Comparison of ENCODE assay signal across 15 cellular contexts in the genomic region with DNA sequence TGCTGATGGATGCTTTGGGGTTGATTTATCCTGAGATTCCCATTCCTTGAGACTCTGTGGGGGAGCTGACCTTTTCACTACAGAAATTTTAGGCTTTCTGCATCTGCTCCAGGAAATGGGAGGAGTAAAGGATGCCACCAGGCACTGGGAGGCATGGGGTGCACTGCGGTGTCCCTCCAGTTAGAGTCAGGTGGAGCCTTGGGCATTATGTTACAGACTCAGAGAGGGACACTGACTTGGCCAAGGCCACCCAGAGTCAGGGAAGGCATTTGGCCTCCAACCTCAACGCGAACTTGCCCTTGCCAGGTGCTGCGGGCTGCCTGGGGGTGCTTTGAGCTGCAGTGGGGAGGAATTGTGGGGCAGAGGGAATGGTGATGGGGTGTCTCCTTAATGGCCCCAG. TPM values are rescaled to one million over a fixed set of nuclear protein-coding genes. Genes with fewer than 3 reads are reported as not detected.
DNase-seq lines count a peak whose midpoint lies in the region; ATAC-seq, FAIRE-seq and TF ChIP-seq lines count a peak whose summit lies in the region.
"Had no signal": no experiment of that assay in that cellular context is flagged by ENCODE, and none has a peak within 500 bp of the region (broad histone marks: within the 10 kb centered on the region; RNA-seq: fewer than 3 reads in every experiment).

No MANE protein-coding gene starts in this region.

- POLR2A ChIA-PET in HepG2 (lab: Yijun Ruan, JAX), result interaction anchor here (0.9 kb wide), 1 partner anchor 58 kb away, joined by 3 read pairs; a partner anchor contains a TSS

- FAIRE-seq in HepG2 (lab: Jason Lieb, UNC), result no peak
- FAIRE-seq: GM12892 had no signal

- H3K9me3 Mint-ChIP-seq in mesothelial cell of epicardium, result no peaks in the 10 kb centered on the region
- H3K9me3 Mint-ChIP-seq: CD4-positive, alpha-beta T cell had no signal

- CTCF ChIA-PET in HepG2 (lab: Yijun Ruan, JAX; ENCODE audit: low intra/inter-chr PET ratio, low total read pairs), result no interaction called here

- no TSS peak for BruUV-seq in HepG2 (replicated peaks; lab: Mats Ljungman, UMichigan)

- peaks cover 64% of the 10 kb centered on the region for H3K4me1 ChIP-seq in HepG2 (ENCODE audit: insufficient read depth, low read length)
- peaks cover 0 to 9% (median 0%) of the 10 kb centered on the region in 4 donors for H3K4me1 ChIP-seq in right lobe of liver
- H3K4me1 ChIP-seq in adrenal gland (replicated peaks in 1 of 2), result peaks cover 34 to 53% of the 10 kb centered on the region in 2 donors
- H3K4me1 ChIP-seq in smooth muscle cell (ENCODE audit: low read depth), result no peaks in the 10 kb centered on the region

- no peaks in the 10 kb centered on the region for H3F3A ChIP-seq in smooth muscle cell (ENCODE audit: low read depth)

- no peaks in the 10 kb centered on the region for H3K27me3 Mint-ChIP-seq in mesothelial cell of epicardium (ENCODE audit: low read depth)

- H3K27ac ChIP-seq in HepG2 (ENCODE audit: extremely low read length, insufficient read depth, low read length) (no peak overlapping the region), right lobe of liver (no peak overlapping the region), adrenal gland (peak overlapping the region; percentile 48 to 91 (median 58)), smooth muscle cell (ENCODE audit: low read depth) (no peak overlapping the region)
- H3K27ac ChIP-seq: BLaER1 treated with 17β-estradiol and CSF1 and Interleukin-3, amounts not matched to agents 10 nM and 100 nM had no signal

- TF ChIP-seq EP300 in HepG2 (IDR thresholded peaks at IDR 0.05; ENCODE audit: low read depth in 2 of 2, low read length in 2 of 2), result no peak
- TF ChIP-seq EP300 in HepG2 (CRISPR knock-in tag; IDR thresholded peaks at IDR 0.05; ENCODE audit: borderline replicate concordance), result no peak

- H3K9ac ChIP-seq in HepG2 (ENCODE audit: insufficient read depth, low read depth, low read length), result no peak overlapping the region
- H3K9ac ChIP-seq in smooth muscle cell (ENCODE audit: low read depth), result no peak overlapping the region
- H3K9ac ChIP-seq: BLaER1 treated with 17β-estradiol and CSF1 and Interleukin-3, amounts not matched to agents 10 nM and 100 nM had no signal

- TF ChIP-seq POLR2A in HepG2 (IDR thresholded peaks at IDR 0.05; ENCODE audit: insufficient read depth in 1 of 2, low read depth in 2 of 2, low read length in 2 of 2), result no peak
- no peak for TF ChIP-seq POLR2A in right lobe of liver (IDR thresholded peaks at IDR 0.05)
- no peak for TF ChIP-seq POLR2A in adrenal gland (IDR thresholded peaks at IDR 0.05)

- no peak for ATAC-seq in HepG2
- ATAC-seq in right lobe of liver, result no peak
- ATAC-seq in HG03469 (IDR thresholded peaks at IDR 0.05; ENCODE audit: unreplicated experiment), result no peak

- no peak overlapping the region for H2AFZ ChIP-seq in HepG2 (ENCODE audit: low read length)
- H2AFZ ChIP-seq in smooth muscle cell (ENCODE audit: low read depth), result no peak overlapping the region

- TF ChIP-seq RAD21 in HepG2 (CRISPR knock-in tag; IDR thresholded peaks at IDR 0.05), result no peak

- H3K36me3 Mint-ChIP-seq in mesothelial cell of epicardium, result no peaks in the 10 kb centered on the region

- peak overlapping the region; percentile 30 for H3K27ac Mint-ChIP-seq in mesothelial cell of epicardium
- H3K27ac Mint-ChIP-seq: CD4-positive, alpha-beta T cell had no signal

- no peak overlapping the region for H3K4me2 ChIP-seq in HepG2 (ENCODE audit: low read depth, low read length)
- H3K4me2 ChIP-seq in smooth muscle cell, result no peak overlapping the region
- H3K4me2 ChIP-seq: BLaER1 treated with 17β-estradiol and CSF1 and Interleukin-3, amounts not matched to agents 10 nM and 100 nM had no signal

- in situ Hi-C loops in HepG2 (cut with HindIII; ENCODE audit: extremely low pct_ligation_motif_present, low pct_unique_long_range_greater_than_20kb), result no loop called here

- intact Hi-C loops in HepG2 (cut with micrococcal nuclease; ENCODE audit: unreplicated experiment) (loop anchor here (10.0 kb wide), 1 partner anchor 53 kb away; no protein-coding TSS in a partner anchor), right lobe of liver (cut with DNase I) (no loop called here), adrenal gland (cut with DNase I) (no loop called here)

- no peaks in the 10 kb centered on the region for H4K20me1 ChIP-seq in HepG2 (ENCODE audit: insufficient read depth, low read length)
- H4K20me1 ChIP-seq in smooth muscle cell (ENCODE audit: low read depth), result no peaks in the 10 kb centered on the region
- H4K20me1 ChIP-seq: BLaER1 treated with 17β-estradiol and CSF1 and Interleukin-3, amounts not matched to agents 10 nM and 100 nM had no signal

- H3K4me1 Mint-ChIP-seq in mesothelial cell of epicardium, result peaks cover 30% of the 10 kb centered on the region

- no peak overlapping the region for H3K4me3 ChIP-seq in HepG2 (replicated peaks in 1 of 3; ENCODE audit: insufficient read depth in 1 of 3, low read depth in 2 of 3, low read length in 3 of 3)
- no peak overlapping the region for H3K4me3 ChIP-seq in right lobe of liver
- H3K4me3 ChIP-seq in adrenal gland, result no peak overlapping the region
- no peak overlapping the region for H3K4me3 ChIP-seq in smooth muscle cell
- H3K4me3 ChIP-seq: BLaER1 treated with 17β-estradiol and CSF1 and Interleukin-3, amounts not matched to agents 10 nM and 100 nM had no signal

- H3K27me3 ChIP-seq in HepG2 (ENCODE audit: control insufficient read depth in 1 of 2, insufficient read depth in 2 of 2, low read length in 2 of 2) (no peaks in the 10 kb centered on the region), right lobe of liver (no peaks in the 10 kb centered on the region), adrenal gland (no peaks in the 10 kb centered on the region), smooth muscle cell (ENCODE audit: low read depth) (no peaks in the 10 kb centered on the region)
- H3K27me3 ChIP-seq: BLaER1 treated with 17β-estradiol and CSF1 and Interleukin-3, amounts not matched to agents 10 nM and 100 nM had no signal

- H3K4me3 Mint-ChIP-seq in mesothelial cell of epicardium, result no peak overlapping the region
- H3K4me3 Mint-ChIP-seq: CD4-positive, alpha-beta T cell had no signal

- no peaks in the 10 kb centered on the region for H3K36me3 ChIP-seq in HepG2 (replicated peaks in 1 of 2; ENCODE audit: control insufficient read depth in 1 of 2, insufficient read depth in 2 of 2, low read length in 2 of 2)
- H3K36me3 ChIP-seq in right lobe of liver, result no peaks in the 10 kb centered on the region
- H3K36me3 ChIP-seq in adrenal gland (replicated peaks in 1 of 2), result no peaks in the 10 kb centered on the region
- H3K36me3 ChIP-seq in smooth muscle cell (ENCODE audit: low read depth), result no peaks in the 10 kb centered on the region
- H3K36me3 ChIP-seq: BLaER1 treated with 17β-estradiol and CSF1 and Interleukin-3, amounts not matched to agents 10 nM and 100 nM had no signal

- DNase-seq in HepG2 (ENCODE audit: low spot score) (no peak), right lobe of liver (no peak), adrenal gland (peak in 5 of 7 donors; percentile 46 to 59 (median 48)), mesothelial cell of epicardium (ENCODE audit: low spot score in 2 of 2, unreplicated experiment in 2 of 2) (no peak), NCI-H187 (lab: John Stamatoyannopoulos, UW) (no peak), smooth muscle cell (lab: John Stamatoyannopoulos, UW; ENCODE audit: unreplicated experiment) (no peak)
- no peak for DNase-seq in activated T-cell treated with anti-CD3 and anti-CD28 coated beads, Interleukin-2, amount 50 U/mL, for 1 hour
- DNase-seq: ACHN; CD4-positive, alpha-beta T cell; DMS79; GDM1; H7 had no signal

- TF ChIP-seq CTCF in HepG2 (CRISPR knock-in tag; IDR thresholded peaks at IDR 0.05), result no peak
- TF ChIP-seq CTCF in right lobe of liver (IDR thresholded peaks at IDR 0.05), result no peak
- no peak for TF ChIP-seq CTCF in adrenal gland (IDR thresholded peaks at IDR 0.05)
- TF ChIP-seq CTCF in mesothelial cell of epicardium (IDR thresholded peaks at IDR 0.05; ENCODE audit: unreplicated experiment), result no peak
- TF ChIP-seq CTCF in smooth muscle cell (IDR thresholded peaks at IDR 0.05; ENCODE audit: borderline replicate concordance, insufficient read depth, poor library complexity, severe bottlenecking), result no peak

- WGBS in HepG2 (ENCODE audit: low lambda C conversion rate), result 84% methylated on average over 4 of the region's 4 CpGs
- 100% methylated on average over 1 of the region's 4 CpGs for WGBS in right lobe of liver (ENCODE audit: insufficient coverage, low coverage, low lambda C conversion rate, missing lambda C conversion rate)
- WGBS in adrenal gland, 4 donors, result 21 to 53% (median 35%) methylated on average over 4 of the region's 4 CpGs
- 88% methylated on average over 4 of the region's 4 CpGs for WGBS in smooth muscle cell (ENCODE audit: low lambda C conversion rate)

- H3K9me3 ChIP-seq in HepG2 (ENCODE audit: low read length), result no peaks in the 10 kb centered on the region
- H3K9me3 ChIP-seq in right lobe of liver, result no peaks in the 10 kb centered on the region
- no peaks in the 10 kb centered on the region for H3K9me3 ChIP-seq in adrenal gland (replicated peaks in 1 of 3)
- no peaks in the 10 kb centered on the region for H3K9me3 ChIP-seq in smooth muscle cell (replicated peaks; ENCODE audit: low read depth)
- H3K9me3 ChIP-seq: BLaER1 treated with 17β-estradiol and CSF1 and Interleukin-3, amounts not matched to agents 10 nM and 100 nM had no signal

- H3K79me2 ChIP-seq in HepG2 (ENCODE audit: insufficient read depth, low read length), result no peaks in the 10 kb centered on the region
- H3K79me2 ChIP-seq in smooth muscle cell (ENCODE audit: low read depth), result no peaks in the 10 kb centered on the region

RNA-seq across cellular contexts. Expression of a gene that starts 58.0 kb away (rescaled TPM):
- 17.2 and 27.1 TPM in 2 replicates for total RNA-seq in HepG2 (2016; rRNA removed; fragmentation: Illumina TruSeq; extraction: Trizol)
- total RNA-seq in HepG2 (2016; cell fraction: cytosol; rRNA removed; fragmentation: Illumina TruSeq; extraction: Trizol; ENCODE audit: low read depth), result 3.5 and 4.1 TPM in 2 replicates
- total RNA-seq in HepG2 (2016; cell fraction: insoluble cytoplasmic fraction; rRNA removed; fragmentation: Illumina TruSeq; extraction: Trizol), result 13.7 and 27.3 TPM in 2 replicates
- total RNA-seq in HepG2 (2016; cell fraction: membrane; rRNA removed; fragmentation: Illumina TruSeq; extraction: Trizol), result 9.0 and 9.4 TPM in 2 replicates
- total RNA-seq in HepG2 (2016; cell fraction: nucleus; rRNA removed; fragmentation: Illumina TruSeq; extraction: Trizol), result 39.2 and 46.8 TPM in 2 replicates
- 38.1 and 42.4 TPM in 2 replicates for polyA plus RNA-seq in HepG2 (2011; rRNA removed)
- 12.5 and 15.0 TPM in 2 replicates for polyA plus RNA-seq in HepG2 (2011; cell fraction: cytosol; rRNA removed)
- 179 and 200 TPM in 2 replicates for polyA plus RNA-seq in HepG2 (2011; cell fraction: nucleus; rRNA removed)
- 34.8 and 37.9 TPM in 2 replicates for polyA plus RNA-seq in HepG2 (2012)
- polyA plus RNA-seq in HepG2 (2016; cell fraction: cytosol; fragmentation: Illumina TruSeq; extraction: Trizol; ENCODE audit: low read depth), result 1.0 and 1.1 TPM in 2 replicates
- polyA plus RNA-seq in HepG2 (2016; cell fraction: insoluble cytoplasmic fraction; fragmentation: Illumina TruSeq; extraction: Trizol; ENCODE audit: low read depth), result 16.8 and 21.4 TPM in 2 replicates
- 3.9 and 4.1 TPM in 2 replicates for polyA plus RNA-seq in HepG2 (2016; cell fraction: membrane; fragmentation: Illumina TruSeq; extraction: Trizol; ENCODE audit: low read depth)
- 123 and 124 TPM in 2 replicates for polyA plus RNA-seq in HepG2 (2016; cell fraction: nucleus; fragmentation: Illumina TruSeq; extraction: Trizol; ENCODE audit: insufficient read depth, low read depth)
- polyA minus RNA-seq in HepG2 (2011; rRNA and poly(A)+ RNA removed; ENCODE audit: low replicate concordance), result 41.2 and 72.3 TPM in 2 replicates
- 22.2 and 24.4 TPM in 2 replicates for polyA minus RNA-seq in HepG2 (2011; cell fraction: cytosol; rRNA and poly(A)+ RNA removed)
- polyA minus RNA-seq in HepG2 (2011; cell fraction: nucleus; rRNA and poly(A)+ RNA removed), result 128 and 133 TPM in 2 replicates
- 10 to 100 TPM; 15.6 to 44.0 (median 27.8) TPM for total RNA-seq in right lobe of liver
- 100 to 1,000 TPM; 273 to 602 (median 396) TPM for total RNA-seq in adrenal gland
- 100 to 1,000 TPM; 172 to 216 (median 181) TPM for polyA plus RNA-seq in adrenal gland
- 409 to 427 TPM (median 425 TPM) in 3 replicates for total RNA-seq in mesothelial cell of epicardium
- 100 and 104 TPM in 2 replicates for total RNA-seq in smooth muscle cell
- polyA plus RNA-seq in smooth muscle cell, result 100 and 110 TPM in 2 replicates

Comparison
In these comparisons a context has a peak if more than half of its experiments do, and no peak if none do; other contexts are left out.
1. DNase-seq: peak in adrenal gland (5 of 7); none in HepG2 (single experiment), right lobe of liver (0 of 3), mesothelial cell of epicardium (0 of 2), NCI-H187 (0 of 2), activated T-cell treated with anti-CD3 and anti-CD28 coated beads, Interleukin-2, amount 50 U/mL, for 1 hour (single experiment) and smooth muscle cell (single experiment).
2. H3K27ac ChIP-seq: peak in adrenal gland (5 of 5); none in HepG2 (single experiment), right lobe of liver (0 of 3) and smooth muscle cell (single experiment).